ENCODE assay signal across 1 cellular context in the genomic region with DNA sequence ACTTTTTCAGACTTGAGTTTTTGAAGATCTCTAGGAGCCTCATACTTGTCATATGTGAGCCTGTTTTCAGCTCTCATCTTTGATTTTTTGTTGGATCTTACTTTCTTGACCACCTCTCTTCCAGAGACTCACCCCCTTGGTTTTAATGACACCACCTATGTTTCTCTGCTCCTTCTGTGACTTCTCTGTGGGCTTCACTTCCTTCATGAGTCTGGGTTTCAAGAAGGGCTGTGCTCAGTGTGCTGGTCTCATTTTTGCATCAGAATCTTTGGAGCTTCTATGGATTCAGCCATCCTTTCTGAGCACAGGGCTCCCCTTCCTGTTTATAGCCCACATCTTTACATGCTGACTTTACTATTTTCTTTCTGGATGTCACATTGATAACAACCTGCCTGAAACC.
TF ChIP-seq lines count a peak whose summit lies in the region.

No MANE protein-coding gene starts in this region.

TF ChIP-seq in GM23338, 12 proteins besides CTCF, POLR2A, EP300 and RAD21 (continued from another document):
- TF ChIP-seq, protein P1, sequence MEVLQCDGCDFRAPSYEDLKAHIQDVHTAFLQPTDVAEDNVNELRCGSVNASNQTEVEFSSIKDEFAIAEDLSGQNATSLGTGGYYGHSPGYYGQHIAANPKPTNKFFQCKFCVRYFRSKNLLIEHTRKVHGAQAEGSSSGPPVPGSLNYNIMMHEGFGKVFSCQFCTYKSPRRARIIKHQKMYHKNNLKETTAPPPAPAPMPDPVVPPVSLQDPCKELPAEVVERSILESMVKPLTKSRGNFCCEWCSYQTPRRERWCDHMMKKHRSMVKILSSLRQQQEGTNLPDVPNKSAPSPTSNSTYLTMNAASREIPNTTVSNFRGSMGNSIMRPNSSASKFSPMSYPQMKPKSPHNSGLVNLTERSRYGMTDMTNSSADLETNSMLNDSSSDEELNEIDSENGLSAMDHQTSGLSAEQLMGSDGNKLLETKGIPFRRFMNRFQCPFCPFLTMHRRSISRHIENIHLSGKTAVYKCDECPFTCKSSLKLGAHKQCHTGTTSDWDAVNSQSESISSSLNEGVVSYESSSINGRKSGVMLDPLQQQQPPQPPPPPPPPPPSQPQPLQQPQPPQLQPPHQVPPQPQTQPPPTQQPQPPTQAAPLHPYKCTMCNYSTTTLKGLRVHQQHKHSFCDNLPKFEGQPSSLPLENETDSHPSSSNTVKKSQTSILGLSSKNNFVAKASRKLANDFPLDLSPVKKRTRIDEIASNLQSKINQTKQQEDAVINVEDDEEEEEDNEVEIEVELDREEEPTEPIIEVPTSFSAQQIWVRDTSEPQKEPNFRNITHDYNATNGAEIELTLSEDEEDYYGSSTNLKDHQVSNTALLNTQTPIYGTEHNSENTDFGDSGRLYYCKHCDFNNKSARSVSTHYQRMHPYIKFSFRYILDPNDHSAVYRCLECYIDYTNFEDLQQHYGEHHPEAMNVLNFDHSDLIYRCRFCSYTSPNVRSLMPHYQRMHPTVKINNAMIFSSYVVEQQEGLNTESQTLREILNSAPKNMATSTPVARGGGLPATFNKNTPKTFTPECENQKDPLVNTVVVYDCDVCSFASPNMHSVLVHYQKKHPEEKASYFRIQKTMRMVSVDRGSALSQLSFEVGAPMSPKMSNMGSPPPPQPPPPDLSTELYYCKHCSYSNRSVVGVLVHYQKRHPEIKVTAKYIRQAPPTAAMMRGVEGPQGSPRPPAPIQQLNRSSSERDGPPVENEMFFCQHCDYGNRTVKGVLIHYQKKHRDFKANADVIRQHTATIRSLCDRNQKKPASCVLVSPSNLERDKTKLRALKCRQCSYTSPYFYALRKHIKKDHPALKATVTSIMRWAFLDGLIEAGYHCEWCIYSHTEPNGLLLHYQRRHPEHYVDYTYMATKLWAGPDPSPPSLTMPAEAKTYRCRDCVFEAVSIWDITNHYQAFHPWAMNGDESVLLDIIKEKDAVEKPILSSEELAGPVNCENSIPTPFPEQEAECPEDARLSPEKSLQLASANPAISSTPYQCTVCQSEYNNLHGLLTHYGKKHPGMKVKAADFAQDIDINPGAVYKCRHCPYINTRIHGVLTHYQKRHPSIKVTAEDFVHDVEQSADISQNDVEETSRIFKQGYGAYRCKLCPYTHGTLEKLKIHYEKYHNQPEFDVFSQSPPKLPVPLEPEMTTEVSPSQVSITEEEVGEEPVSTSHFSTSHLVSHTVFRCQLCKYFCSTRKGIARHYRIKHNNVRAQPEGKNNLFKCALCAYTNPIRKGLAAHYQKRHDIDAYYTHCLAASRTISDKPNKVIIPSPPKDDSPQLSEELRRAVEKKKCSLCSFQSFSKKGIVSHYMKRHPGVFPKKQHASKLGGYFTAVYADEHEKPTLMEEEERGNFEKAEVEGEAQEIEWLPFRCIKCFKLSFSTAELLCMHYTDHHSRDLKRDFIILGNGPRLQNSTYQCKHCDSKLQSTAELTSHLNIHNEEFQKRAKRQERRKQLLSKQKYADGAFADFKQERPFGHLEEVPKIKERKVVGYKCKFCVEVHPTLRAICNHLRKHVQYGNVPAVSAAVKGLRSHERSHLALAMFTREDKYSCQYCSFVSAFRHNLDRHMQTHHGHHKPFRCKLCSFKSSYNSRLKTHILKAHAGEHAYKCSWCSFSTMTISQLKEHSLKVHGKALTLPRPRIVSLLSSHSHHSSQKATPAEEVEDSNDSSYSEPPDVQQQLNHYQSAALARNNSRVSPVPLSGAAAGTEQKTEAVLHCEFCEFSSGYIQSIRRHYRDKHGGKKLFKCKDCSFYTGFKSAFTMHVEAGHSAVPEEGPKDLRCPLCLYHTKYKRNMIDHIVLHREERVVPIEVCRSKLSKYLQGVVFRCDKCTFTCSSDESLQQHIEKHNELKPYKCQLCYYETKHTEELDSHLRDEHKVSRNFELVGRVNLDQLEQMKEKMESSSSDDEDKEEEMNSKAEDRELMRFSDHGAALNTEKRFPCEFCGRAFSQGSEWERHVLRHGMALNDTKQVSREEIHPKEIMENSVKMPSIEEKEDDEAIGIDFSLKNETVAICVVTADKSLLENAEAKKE (CRISPR knock-in tag; IDR thresholded peaks at IDR 0.05): no peak
- TF ChIP-seq STAT1 (IDR thresholded peaks at IDR 0.05; ENCODE audit: unreplicated experiment) (no peak), ZNF331 (CRISPR knock-in tag; IDR thresholded peaks at IDR 0.05; ENCODE audit: low read depth) (no peak)
